8 cellular contexts compared by ENCODE assay signal in the genomic region with DNA sequence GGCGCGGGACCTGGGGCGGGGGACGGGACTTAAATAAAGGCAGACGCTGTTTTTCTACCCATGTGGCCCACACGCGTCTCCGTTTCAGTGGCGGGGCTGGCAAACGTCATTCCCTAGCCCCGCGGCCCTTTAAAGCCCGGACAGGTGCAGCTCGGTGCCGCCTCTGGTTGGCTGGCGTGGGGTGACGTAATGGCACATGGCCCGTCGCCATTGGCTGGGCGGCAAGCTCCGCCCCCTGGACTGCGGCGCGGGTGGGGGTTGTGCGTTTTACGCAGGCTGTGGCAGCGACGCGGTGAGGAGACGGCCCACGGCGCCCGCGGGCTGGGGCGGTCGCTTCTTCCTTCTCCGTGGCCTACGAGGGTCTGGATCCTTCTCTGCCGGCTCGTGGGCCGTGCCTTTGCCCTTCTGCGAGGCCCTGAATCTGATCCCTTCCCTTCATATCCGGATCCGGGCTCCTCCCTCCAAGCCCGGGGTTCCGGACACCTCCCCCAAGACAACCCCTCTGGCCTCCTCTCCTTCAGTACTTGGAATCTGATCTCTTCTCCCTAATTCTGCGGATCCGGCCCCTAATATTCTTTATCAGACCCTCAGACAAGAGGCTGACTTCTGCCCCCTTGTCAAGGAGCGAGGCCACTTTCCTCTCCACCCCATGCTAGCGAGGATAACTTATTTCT. TPM values are rescaled to one million over a fixed set of nuclear protein-coding genes. Genes with fewer than 3 reads are reported as not detected.
DNase-seq lines count a peak whose midpoint lies in the region; ATAC-seq, FAIRE-seq and TF ChIP-seq lines count a peak whose summit lies in the region.

CRELD1 (plus strand) TSS at position 274 of the 674 bp plus-strand sequence. CDS start 605 bp downstream, outside the sequence.

- no peaks in the 10 kb centered on the region for H3K9me3 ChIP-seq in CD8-positive, alpha-beta memory T cell (ENCODE audit: low read length)
- H3K9me3 ChIP-seq in H1 (ENCODE audit: insufficient read depth in 2 of 2, low read depth in 1 of 2, low read length in 1 of 2) (no peaks in the 10 kb centered on the region), mesenchymal stem cell (ENCODE audit: control insufficient read depth, low read length) (no peaks in the 10 kb centered on the region)

- peak within 1 kb of the TSS; percentile 14 for H3K56ac ChIP-seq in H1 (replicated peaks; ENCODE audit: insufficient read length, low read depth, low read length)

- H2BK15ac ChIP-seq in H1 (ENCODE audit: low read length) (peak within 1 kb of the TSS; percentile 97; the same call in 1 of the 2 replicates), mesenchymal stem cell (ENCODE audit: low read depth, poor library complexity, severe bottlenecking) (peak within 1 kb of the TSS; percentile 56)

- peak within 1 kb of the TSS; percentile 56 for H4K5ac ChIP-seq in H1 (ENCODE audit: insufficient read length, low read depth, low read length)

- H3K79me1 ChIP-seq in H1 (ENCODE audit: low read depth, low read length) = no peaks in the 10 kb centered on the region
- H3K79me1 ChIP-seq in mesenchymal stem cell (replicated peaks; ENCODE audit: low read length, poor library complexity, severe bottlenecking) = peaks cover 26% of the 10 kb centered on the region

- POLR2A ChIA-PET in CD8-positive, alpha-beta memory T cell (lab: Charles Lee) = interaction anchor here (0.5 to 3.2 kb wide), 22 partner anchors 8 to 388 kb away, joined by 3 to 28 read pairs (median 5); partner anchors contain the start of genes ARPC4, BRPF1, EMC3 and JAGN1
- POLR2A ChIA-PET in H1 (lab: Charles Lee; ENCODE audit: partially characterized antibody) = interaction anchor here (0.5 to 5.9 kb wide), 19 partner anchors 9 to 141 kb away, joined by 3 to 43 read pairs (median 5); partner anchors contain the start of genes ARPC4, EMC3, IL17RC and PRRT3

- H2BK120ac ChIP-seq in H1 (replicated peaks; ENCODE audit: low read depth, low read length) (no peak within 1 kb of the TSS), mesenchymal stem cell (ENCODE audit: low read depth, low read length) (no peak within 1 kb of the TSS)

- ATAC-seq in GM19463 (IDR thresholded peaks at IDR 0.05; ENCODE audit: unreplicated experiment) = peak; percentile 86

- H2BK20ac ChIP-seq in H1 (ENCODE audit: low read length) = no peak within 1 kb of the TSS

- H3K27ac ChIP-seq in CD8-positive, alpha-beta memory T cell (ENCODE audit: low read depth, low read length) = peak within 1 kb of the TSS; percentile 90
- H3K27ac ChIP-seq in HL-60 (replicated peaks) = peak within 1 kb of the TSS; percentile 76
- peak within 1 kb of the TSS; percentile 61; the same call in 1 of the 2 replicates for H3K27ac ChIP-seq in H1 (ENCODE audit: low read depth, low read length)
- peak within 1 kb of the TSS; percentile 90 for H3K27ac ChIP-seq in mesenchymal stem cell (ENCODE audit: low read length, poor library complexity, severe bottlenecking)

- H2BK12ac ChIP-seq in H1 (ENCODE audit: low read depth, low read length) (peak within 1 kb of the TSS; percentile 80), mesenchymal stem cell (ENCODE audit: low read length in 2 of 2) (peak within 1 kb of the TSS in 1 of 2 experiments; percentile 67)

- H3K27ac Mint-ChIP-seq in CD8-positive, alpha-beta memory T cell = peak within 1 kb of the TSS; percentile 93 to 100 (median 98)

- H3K27me3 ChIP-seq in CD8-positive, alpha-beta memory T cell (ENCODE audit: insufficient read depth, low read length, poor library complexity, severe bottlenecking) = no peaks in the 10 kb centered on the region
- H3K27me3 ChIP-seq in HL-60 (ENCODE audit: insufficient read depth, poor library complexity, severe bottlenecking) (no peaks in the 10 kb centered on the region), H1 (replicated peaks in 1 of 4; ENCODE audit: control insufficient read depth in 3 of 4, extremely low read depth in 1 of 4, insufficient read depth in 3 of 4, low read length in 3 of 4) (peaks cover 0 to 3% (median 0%) of the 10 kb centered on the region in 4 experiments; a peak in 1 of 7 replicates), mesenchymal stem cell (ENCODE audit: control insufficient read depth in 1 of 2, insufficient read depth in 1 of 2, low read length in 2 of 2) (no peaks in the 10 kb centered on the region)

- CTCF ChIA-PET in CD8-positive, alpha-beta memory T cell (lab: Charles Lee) = interaction anchor here (0.7 to 4.0 kb wide), 36 partner anchors 8 to 804 kb away, joined by 3 to 32 read pairs (median 5); partner anchors contain the start of genes ARPC4, BRPF1, EMC3 and FANCD2
- CTCF ChIA-PET in H1 (lab: Charles Lee; ENCODE audit: partially characterized antibody) = interaction anchor here (0.7 to 7.5 kb wide), 18 partner anchors 12 to 134 kb away, joined by 3 to 86 read pairs (median 5); partner anchors contain the start of genes EMC3, IL17RC, JAGN1 and PRRT3

- H3K79me2 ChIP-seq in H1 (ENCODE audit: control insufficient read depth in 1 of 2, insufficient read depth in 2 of 2, low read length in 2 of 2) = no peaks in the 10 kb centered on the region

- no peak for TF ChIP-seq RAD21 in H1 (IDR thresholded peaks at IDR 0.05 in 1 of 2, conservative IDR thresholded peaks at IDR 0.05 in 1 of 2; ENCODE audit: low read depth in 2 of 2, low read length in 2 of 2)

- H3K4me2 ChIP-seq in H1 (ENCODE audit: insufficient read depth in 1 of 2, low read depth in 2 of 2, low read length in 2 of 2) = peak within 1 kb of the TSS; percentile 77 to 90
- H3K4me2 ChIP-seq in mesenchymal stem cell (ENCODE audit: low read length, poor library complexity, severe bottlenecking) = peak within 1 kb of the TSS; percentile 100

- no peak for TF ChIP-seq CTCF in HL-60 (IDR thresholded peaks at IDR 0.05; ENCODE audit: insufficient read depth, low read length)
- TF ChIP-seq CTCF in H1 (IDR thresholded peaks at IDR 0.05; ENCODE audit: control extremely low read depth in 1 of 3, insufficient read depth in 1 of 3, low read depth in 1 of 3, low read length in 3 of 3) = no peak

- H3K23ac ChIP-seq in H1 (ENCODE audit: insufficient read length) = no peak within 1 kb of the TSS
- peak within 1 kb of the TSS in 1 of 2 experiments; percentile 51 for H3K23ac ChIP-seq in mesenchymal stem cell (ENCODE audit: low read length in 2 of 2)

- H3K4me3 Mint-ChIP-seq in CD8-positive, alpha-beta memory T cell = peak within 1 kb of the TSS; percentile 88 to 99 (median 95)

- DNase-seq in CD8-positive, alpha-beta memory T cell = peak; percentile 95 to 99 (median 98)
- DNase-seq in HL-60 (ENCODE audit: low read depth in 1 of 2, low spot score in 1 of 2) (peak; percentile 97 to 98), NOMO-1 treated with dmso at 0.1 percent for 144 hours (lab: John Stamatoyannopoulos, UW; ENCODE audit: unreplicated experiment) (peak; percentile 96), H1 (ENCODE audit: low read depth in 1 of 2, low spot score in 2 of 2) (peak in 1 of 2 experiments; percentile 98), mesenchymal stem cell (peak; percentile 91)
- DNase-seq in activated CD8-positive, alpha-beta memory T cell treated with anti-CD3 and anti-CD28 coated beads for 4 hours (ENCODE audit: low read depth in 2 of 2) = peak; percentile 91 to 97
- peak; percentile 91 for DNase-seq in stimulated activated CD8-positive, alpha-beta memory T cell treated with anti-CD3 and anti-CD28 coated beads, Interleukin-12 subunit alpha, Interleukin-12 subunit beta, amount 100 ng/mL, for 24 hours (ENCODE audit: extremely low read depth)

- H4K20me1 ChIP-seq in H1 (replicated peaks in 1 of 2; ENCODE audit: control insufficient read depth in 1 of 2, insufficient read depth in 2 of 2, low read length in 2 of 2) = no peaks in the 10 kb centered on the region

- H3K9ac ChIP-seq in H1 (replicated peaks in 1 of 4; ENCODE audit: extremely low read depth in 1 of 4, low read depth in 3 of 4, low read length in 3 of 4) (peak within 1 kb of the TSS; percentile 69 to 83 (median 80)), mesenchymal stem cell (ENCODE audit: low read length) (peak within 1 kb of the TSS; percentile 83)

- TF ChIP-seq EP300 in H1 (IDR thresholded peaks at IDR 0.05; ENCODE audit: borderline replicate concordance in 1 of 2, low read depth in 2 of 2, low read length in 2 of 2) = no peak

- peak within 1 kb of the TSS; percentile 80 for H3K4ac ChIP-seq in H1 (replicated peaks; ENCODE audit: insufficient read length, low read depth, low read length)
- peak within 1 kb of the TSS; percentile 71 to 92 for H3K4ac ChIP-seq in mesenchymal stem cell (ENCODE audit: low read depth in 1 of 2, low read length in 2 of 2)

- H3K36me3 ChIP-seq in CD8-positive, alpha-beta memory T cell (ENCODE audit: insufficient read depth, low read length) = peaks cover 12% of the 10 kb centered on the region
- H3K36me3 ChIP-seq in H1 (ENCODE audit: control insufficient read depth in 2 of 4, insufficient read depth in 4 of 4, low read length in 3 of 4) (no peaks in the 10 kb centered on the region), mesenchymal stem cell (ENCODE audit: control insufficient read depth in 1 of 2, insufficient read depth in 2 of 2, low read depth in 1 of 2, low read length in 2 of 2) (peaks cover 30 to 40% of the 10 kb centered on the region in 2 experiments)

- H3K23me2 ChIP-seq in H1 (ENCODE audit: low read depth, low read length) = peaks cover 13% of the 10 kb centered on the region; the same call in 1 of the 2 replicates

- H4K91ac ChIP-seq in H1 (replicated peaks; ENCODE audit: insufficient read length, low read length) (peak within 1 kb of the TSS; percentile 92), mesenchymal stem cell (ENCODE audit: low read length) (peak within 1 kb of the TSS; percentile 88)

- peak within 1 kb of the TSS; percentile 76 for H3K4me3 ChIP-seq in CD8-positive, alpha-beta memory T cell (ENCODE audit: low read length)
- H3K4me3 ChIP-seq in HL-60 (replicated peaks; ENCODE audit: insufficient read depth, low read length) (peak within 1 kb of the TSS; percentile 73), H1 (ENCODE audit: extremely low read depth in 1 of 4, insufficient read depth in 2 of 4, low read depth in 3 of 4, low read length in 4 of 4) (peak within 1 kb of the TSS; percentile 62 to 78 (median 68)), mesenchymal stem cell (ENCODE audit: insufficient read depth in 1 of 2, low read depth in 1 of 2, low read length in 2 of 2) (peak within 1 kb of the TSS; percentile 78 to 87)

- peaks cover 0 to 39% (median 6%) of the 10 kb centered on the region in 3 donors for H3K36me3 Mint-ChIP-seq in CD8-positive, alpha-beta memory T cell

- peak within 1 kb of the TSS; percentile 79; the same call in 1 of the 2 replicates for H2AFZ ChIP-seq in H1 (ENCODE audit: low read length)
- peak within 1 kb of the TSS; percentile 83 for H2AFZ ChIP-seq in mesenchymal stem cell (ENCODE audit: low read depth, low read length)

- H2AK5ac ChIP-seq in H1 (ENCODE audit: low read depth, low read length) (no peak within 1 kb of the TSS), mesenchymal stem cell (ENCODE audit: low read length, severe bottlenecking) (peak within 1 kb of the TSS; percentile 38)

- H3K14ac ChIP-seq in H1 (ENCODE audit: insufficient read length) (no peak within 1 kb of the TSS), mesenchymal stem cell (ENCODE audit: low read length in 2 of 2) (peak within 1 kb of the TSS in 1 of 2 experiments; percentile 91)

- H3K4me1 Mint-ChIP-seq in CD8-positive, alpha-beta memory T cell = peaks cover 32 to 61% (median 33%) of the 10 kb centered on the region in 3 donors

- TF ChIP-seq POLR2A in H1 (IDR thresholded peaks at IDR 0.05; ENCODE audit: control extremely low read depth in 1 of 2, low read depth in 2 of 2, low read length in 2 of 2) = peak; percentile 53 to 72; a peak in 2 of 3 replicates

- no peaks in the 10 kb centered on the region for H3K27me3 Mint-ChIP-seq in CD8-positive, alpha-beta memory T cell

- WGBS in H1 (ENCODE audit: extremely low coverage in 1 of 2, insufficient coverage in 1 of 2, insufficient read length in 1 of 2, insufficient replicate concordance in 2 of 2, low coverage in 1 of 2, low lambda C conversion rate in 2 of 2, missing lambda C conversion rate in 1 of 2), 2 experiments = 4% methylated on average over 42 of the region's 50 CpGs; no CpG with 5 or more reads in 1 of the 2 experiments
- 3% methylated on average over 50 of the region's 50 CpGs for WGBS in mesenchymal stem cell

- H2BK5ac ChIP-seq in H1 (ENCODE audit: low read depth, low read length) = peak within 1 kb of the TSS; percentile 75
- H2BK5ac ChIP-seq in mesenchymal stem cell (ENCODE audit: low read depth, low read length, poor library complexity, severe bottlenecking) = no peak within 1 kb of the TSS

- H4K8ac ChIP-seq in H1 (ENCODE audit: extremely low read depth, insufficient read depth, low read length) (peak within 1 kb of the TSS; percentile 99), mesenchymal stem cell (ENCODE audit: low read length) (peak within 1 kb of the TSS; percentile 91)

- no peak for FAIRE-seq in H1 (lab: Jason Lieb, UNC)

- peaks cover 32% of the 10 kb centered on the region for H3K4me1 ChIP-seq in CD8-positive, alpha-beta memory T cell (ENCODE audit: insufficient read depth, low read length)
- peaks cover 0 to 10% (median 5%) of the 10 kb centered on the region in 4 experiments; a peak in 6 of 7 replicates for H3K4me1 ChIP-seq in H1 (replicated peaks in 1 of 4; ENCODE audit: control insufficient read depth in 3 of 4, insufficient read depth in 4 of 4, low read length in 3 of 4)
- peaks cover 26% of the 10 kb centered on the region for H3K4me1 ChIP-seq in mesenchymal stem cell (ENCODE audit: control insufficient read depth, insufficient read depth, low read depth, low read length)

- H3K9me3 Mint-ChIP-seq in CD8-positive, alpha-beta memory T cell = no peaks in the 10 kb centered on the region

- H3K18ac ChIP-seq in H1 (ENCODE audit: extremely low read depth, low read length) (peak within 1 kb of the TSS; percentile 96), mesenchymal stem cell (ENCODE audit: low read depth in 1 of 2, low read length in 2 of 2) (peak within 1 kb of the TSS; percentile 70 to 84)

RNA-seq across cellular contexts. Expression of gene CRELD1, which starts in this region (rescaled TPM):
- total RNA-seq in CD8-positive, alpha-beta memory T cell = 10 to 100 TPM; 14.0 to 16.0 TPM
- polyA plus RNA-seq in CD8-positive, alpha-beta memory T cell = 24.5 TPM
- total RNA-seq in H1 (2021; fragmentation: NEBNext Ultra II Directional; extraction: Animal tissue kit (Norgen Biotek cat#: 25700)) = 12.4 and 12.9 TPM in 2 replicates
- 15.1 and 19.1 TPM in 2 replicates for polyA plus RNA-seq in H1 (2011; rRNA removed)
- 24.7 TPM for polyA plus RNA-seq in H1 (2011; cell fraction: cytosol; rRNA removed)
- 41.4 TPM for polyA plus RNA-seq in H1 (2011; cell fraction: nucleus; rRNA removed)
- 13.2 to 19.2 TPM (median 18.5 TPM) in 4 replicates for polyA plus RNA-seq in H1 (2012, experiment 1 of 2)
- 11.6 TPM for polyA plus RNA-seq in H1 (2012, experiment 2 of 2)
- 10.6 TPM for polyA plus RNA-seq in H1 (2013, experiment 1 of 2)
- polyA plus RNA-seq in H1 (2013, experiment 2 of 2) = 9.0 TPM
- 8.6 and 8.9 TPM in 2 replicates for polyA minus RNA-seq in H1 (2011; rRNA and poly(A)+ RNA removed)
- polyA minus RNA-seq in H1 (2011; cell fraction: cytosol; rRNA and poly(A)+ RNA removed) = 6.2 TPM
- polyA minus RNA-seq in H1 (2011; cell fraction: nucleus; rRNA and poly(A)+ RNA removed) = 9.6 TPM
- 13.7 TPM for polyA plus RNA-seq in mesenchymal stem cell (2013, experiment 1 of 2)
- polyA plus RNA-seq in mesenchymal stem cell (2013, experiment 2 of 2) = 14.3 TPM
